ENCODE assay signal across 19 cellular contexts in genomic region chr1:2273401-2274090, GRCh38. TPM values are rescaled to one million over a fixed set of nuclear protein-coding genes. Genes with fewer than 3 reads are reported as not detected.
DNase-seq lines count a peak whose midpoint lies in the region; ATAC-seq and TF ChIP-seq lines count a peak whose summit lies in the region.
"Had no signal": no experiment of that assay in that cellular context is flagged by ENCODE, and none has a peak within 500 bp of the region (broad histone marks: within the 10 kb centered on the region; RNA-seq: fewer than 3 reads in every experiment).

No MANE protein-coding gene starts in this region.

- H3K27ac ChIP-seq in esophagus squamous epithelium: peak overlapping the region; percentile 21 to 74 (median 34)
- H3K27ac ChIP-seq in tibial artery: peak overlapping the region; percentile 72 to 75
- no peak overlapping the region for H3K27ac ChIP-seq in body of pancreas
- H3K27ac ChIP-seq: HL-60, WERI-Rb-1 had no signal

- no peak for TF ChIP-seq POLR2A in esophagus squamous epithelium (IDR thresholded peaks at IDR 0.05)
- no peak for TF ChIP-seq POLR2A in body of pancreas (IDR thresholded peaks at IDR 0.05)

- H3K4me1 Mint-ChIP-seq in activated naive CD4-positive, alpha-beta T cell treated with anti-CD3 and anti-CD28 coated beads, Interleukin-2, amount 50 U/mL, for 24 hours: peaks cover 58% of the 10 kb centered on the region
- peaks cover 35 to 87% (median 71%) of the 10 kb centered on the region in 4 donors for H3K4me1 Mint-ChIP-seq in naive thymus-derived CD8-positive, alpha-beta T cell

- ATAC-seq in activated naive CD4-positive, alpha-beta T cell treated with anti-CD3 and anti-CD28 coated beads, Interleukin-2, amount 50 U/mL, for 72 hours: no peak
- ATAC-seq in naive thymus-derived CD8-positive, alpha-beta T cell: no peak
- no peak for ATAC-seq in body of pancreas
- ATAC-seq: PC-3 had no signal

- peak overlapping the region; percentile 17 for H3K27ac Mint-ChIP-seq in activated naive CD4-positive, alpha-beta T cell treated with anti-CD3 and anti-CD28 coated beads, Interleukin-2, amount 50 U/mL, for 24 hours
- peak overlapping the region in 1 of 2 donors; percentile 88 for H3K27ac Mint-ChIP-seq in activated naive CD4-positive, alpha-beta T cell treated with anti-CD3 and anti-CD28 coated beads, Interleukin-2, amount 50 U/mL, for 72 hours
- peak overlapping the region in 7 of 10 donors; percentile 22 to 88 (median 48) for H3K27ac Mint-ChIP-seq in naive thymus-derived CD8-positive, alpha-beta T cell
- H3K27ac Mint-ChIP-seq: activated naive CD8-positive, alpha-beta T cell treated with anti-CD3 and anti-CD28 coated beads, Interleukin-2, amount 10 ng/mL, durations not matched to agents 7 days and 5 days; memory B cell had no signal

- no peak overlapping the region for H3K4me3 ChIP-seq in esophagus squamous epithelium
- H3K4me3 ChIP-seq in tibial artery: peak overlapping the region; percentile 5 to 20
- H3K4me3 ChIP-seq in body of pancreas: no peak overlapping the region

- no peak overlapping the region for H3K4me3 Mint-ChIP-seq in activated naive CD4-positive, alpha-beta T cell treated with anti-CD3 and anti-CD28 coated beads, Interleukin-2, amount 50 U/mL, for 24 hours
- H3K4me3 Mint-ChIP-seq in naive thymus-derived CD8-positive, alpha-beta T cell: peak overlapping the region in 3 of 10 donors; percentile 11 to 78 (median 23)
- H3K4me3 Mint-ChIP-seq: activated naive CD8-positive, alpha-beta T cell treated with anti-CD3 and anti-CD28 coated beads, Interleukin-2, amount 10 ng/mL, durations not matched to agents 7 days and 5 days; memory B cell had no signal

- no peaks in the 10 kb centered on the region for H3K27me3 ChIP-seq in esophagus squamous epithelium
- H3K27me3 ChIP-seq in tibial artery: no peaks in the 10 kb centered on the region
- H3K27me3 ChIP-seq in body of pancreas: no peaks in the 10 kb centered on the region

- 54 to 59% methylated on average over 2 to 6 of the region's 29 CpGs for WGBS in esophagus squamous epithelium, 2 donors
- 89 to 95% methylated on average over 14 to 27 of the region's 29 CpGs for WGBS in body of pancreas, 2 donors

- H3K36me3 ChIP-seq in esophagus squamous epithelium (peaks cover 0 to 14% (median 0%) of the 10 kb centered on the region in 3 donors), tibial artery (peaks cover 0 to 4% (median 4%) of the 10 kb centered on the region in 3 donors), body of pancreas (replicated peaks in 1 of 2; ENCODE audit: insufficient read depth in 1 of 2, low read depth in 2 of 2) (no peaks in the 10 kb centered on the region)
- H3K36me3 ChIP-seq: WERI-Rb-1 had no signal

- H3K4me1 ChIP-seq in esophagus squamous epithelium: peaks cover 61 to 100% (median 90%) of the 10 kb centered on the region in 3 donors
- peaks cover 9 to 100% (median 99%) of the 10 kb centered on the region in 4 donors for H3K4me1 ChIP-seq in tibial artery
- H3K4me1 ChIP-seq in body of pancreas: peaks cover 53% of the 10 kb centered on the region

- H3K9me3 ChIP-seq in esophagus squamous epithelium (no peaks in the 10 kb centered on the region), tibial artery (no peaks in the 10 kb centered on the region), body of pancreas (no peaks in the 10 kb centered on the region)
- H3K9me3 ChIP-seq: Caco-2 had no signal

- no peaks in the 10 kb centered on the region for H3K27me3 Mint-ChIP-seq in activated naive CD4-positive, alpha-beta T cell treated with anti-CD3 and anti-CD28 coated beads, Interleukin-2, amount 50 U/mL, for 24 hours
- no peaks in the 10 kb centered on the region for H3K27me3 Mint-ChIP-seq in naive thymus-derived CD8-positive, alpha-beta T cell
- H3K27me3 Mint-ChIP-seq: activated naive CD8-positive, alpha-beta T cell treated with anti-CD3 and anti-CD28 coated beads, Interleukin-2, amount 10 ng/mL, durations not matched to agents 7 days and 5 days; memory B cell had no signal

- no peak for DNase-seq in activated naive CD4-positive, alpha-beta T cell treated with anti-CD3 and anti-CD28 coated beads, Interleukin-2, amount 50 U/mL, for 72 hours (ENCODE audit: low spot score in 2 of 2)
- DNase-seq in esophagus squamous epithelium (lab: John Stamatoyannopoulos, UW) (no peak), tibial artery (peak; percentile 61 to 85), body of pancreas (no peak), SK-N-DZ (ENCODE audit: low spot score) (no peak), HPDE6-E6E7 (ENCODE audit: extremely low spot score) (no peak)
- no peak for DNase-seq in naive thymus-derived CD8-positive, alpha-beta T cell
- DNase-seq: activated naive CD8-positive, alpha-beta T cell treated with anti-CD3 and anti-CD28 coated beads, Interleukin-2, amount 10 ng/mL, durations not matched to agents 7 days and 5 days; Caco-2; erythroblast; H7; NCI-H187 treated with DMSO at 0.1 percent for 48 hours; NCI-H524 treated with DMSO at 0.1 percent for 48 hours; PC-3; stimulated activated CD4-positive, alpha-beta T cell treated with anti-CD3 and anti-CD28 coated beads, Interleukin-2, amount 100 ng/mL, for 24 hours; WERI-Rb-1 had no signal

- no peaks in the 10 kb centered on the region for H3K36me3 Mint-ChIP-seq in activated naive CD4-positive, alpha-beta T cell treated with anti-CD3 and anti-CD28 coated beads, Interleukin-2, amount 50 U/mL, for 24 hours
- H3K36me3 Mint-ChIP-seq in activated naive CD4-positive, alpha-beta T cell treated with anti-CD3 and anti-CD28 coated beads, Interleukin-2, amount 50 U/mL, for 72 hours: peaks cover 5 to 12% of the 10 kb centered on the region in 2 donors
- H3K36me3 Mint-ChIP-seq in naive thymus-derived CD8-positive, alpha-beta T cell: peaks cover 0 to 8% (median 0%) of the 10 kb centered on the region in 3 donors

- intact Hi-C loops in esophagus squamous epithelium (cut with DNase I) (no loop called here), tibial artery (cut with DNase I; ENCODE audit: low total_unique reads) (no loop called here), body of pancreas (cut with DNase I) (no loop called here)

- POLR2A ChIA-PET in naive thymus-derived CD8-positive, alpha-beta T cell (lab: Charles Lee): no interaction called here

- no peaks in the 10 kb centered on the region for H3K9me3 Mint-ChIP-seq in activated naive CD4-positive, alpha-beta T cell treated with anti-CD3 and anti-CD28 coated beads, Interleukin-2, amount 50 U/mL, for 24 hours
- H3K9me3 Mint-ChIP-seq in activated naive CD4-positive, alpha-beta T cell treated with anti-CD3 and anti-CD28 coated beads, Interleukin-2, amount 50 U/mL, for 72 hours: no peaks in the 10 kb centered on the region
- H3K9me3 Mint-ChIP-seq in naive thymus-derived CD8-positive, alpha-beta T cell: no peaks in the 10 kb centered on the region
- H3K9me3 Mint-ChIP-seq: activated naive CD8-positive, alpha-beta T cell treated with anti-CD3 and anti-CD28 coated beads, Interleukin-2, amount 10 ng/mL, durations not matched to agents 7 days and 5 days; memory B cell had no signal

- no peak for TF ChIP-seq CTCF in esophagus squamous epithelium (IDR thresholded peaks at IDR 0.05)
- no peak for TF ChIP-seq CTCF in tibial artery (IDR thresholded peaks at IDR 0.05)
- no peak for TF ChIP-seq CTCF in body of pancreas (IDR thresholded peaks at IDR 0.05)

RNA-seq across cellular contexts. Expression of gene SKI, which starts 45.4 kb away (rescaled TPM):
- total RNA-seq in activated naive CD4-positive, alpha-beta T cell treated with anti-CD3 and anti-CD28 coated beads, Interleukin-2, amount 50 U/mL, for 72 hours: 10 to 100 TPM; 26.6 to 43.8 TPM
- total RNA-seq in esophagus squamous epithelium: 10 to 100 TPM; 18.2 to 38.8 (median 25.2) TPM
- total RNA-seq in naive thymus-derived CD8-positive, alpha-beta T cell: 100 to 1,000 TPM in 1 of 2 experiments, 10 to 100 TPM in 1; 98.3 to 105 TPM
- polyA plus RNA-seq in naive thymus-derived CD8-positive, alpha-beta T cell: under 1 TPM; 0.30 to 0.80 (median 0.53) TPM
- 10 to 100 TPM; 15.8 to 33.0 TPM for total RNA-seq in body of pancreas
- 2.4 and 3.1 TPM in 2 replicates for polyA plus RNA-seq in SK-N-DZ (2014; cell fraction: cytosol; rRNA removed)
- 1.2 and 7.3 TPM in 2 replicates for polyA plus RNA-seq in SK-N-DZ (2014; cell fraction: nucleus; rRNA removed)

Comparison
In these comparisons a context has a peak if more than half of its experiments do, and no peak if none do; other contexts are left out.
1. DNase-seq: peak in tibial artery (2 of 2); none in activated naive CD4-positive, alpha-beta T cell treated with anti-CD3 and anti-CD28 coated beads, Interleukin-2, amount 50 U/mL, for 72 hours (0 of 2), esophagus squamous epithelium (single experiment), naive thymus-derived CD8-positive, alpha-beta T cell (0 of 10), body of pancreas (0 of 4), SK-N-DZ (single experiment) and HPDE6-E6E7 (single experiment).
2. H3K27ac ChIP-seq: peak in esophagus squamous epithelium (4 of 4) and tibial artery (2 of 2); none in body of pancreas (0 of 4).
3. H3K4me3 ChIP-seq: peak in tibial artery (2 of 2); none in esophagus squamous epithelium (0 of 4) and body of pancreas (0 of 2).